Comparison of ENCODE assay signal across 23 cellular contexts in the genomic region with DNA sequence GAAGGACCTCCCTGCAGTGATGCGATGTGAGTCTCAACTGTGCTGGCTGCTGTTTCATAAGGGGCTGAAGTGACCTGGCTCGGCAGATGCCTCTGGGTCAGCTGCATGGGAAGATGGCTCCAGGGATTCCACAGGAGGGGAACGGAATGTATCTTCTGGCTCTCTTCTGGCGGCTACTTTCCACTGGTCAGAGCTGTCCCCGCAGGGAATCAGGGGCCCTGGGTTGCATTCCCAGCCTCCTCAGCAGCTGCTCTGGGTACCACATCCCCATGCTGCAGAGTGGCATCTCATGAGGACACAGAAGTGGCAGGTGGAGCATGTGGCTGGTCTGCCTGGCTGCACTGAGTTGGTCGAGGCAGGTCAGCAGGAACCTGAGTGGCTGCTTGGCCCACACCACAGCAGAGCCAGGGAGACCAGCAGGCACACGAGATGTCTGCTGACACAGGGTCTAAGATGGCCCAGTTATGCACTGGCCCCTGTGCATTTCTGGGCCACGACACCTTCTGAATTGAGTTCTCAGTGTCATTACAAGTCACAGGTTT.
"Had no signal": no experiment of that assay in that cellular context is flagged by ENCODE, and none has a peak within 500 bp of the region (broad histone marks: within the 10 kb centered on the region; RNA-seq: fewer than 3 reads in every experiment).

No MANE protein-coding gene starts in this region.

- H3K4me3 Mint-ChIP-seq: activated CD4-positive, alpha-beta memory T cell treated with anti-CD3 and anti-CD28 coated beads, Interleukin-2, amount 10 ng/mL, durations not matched to agents 7 days and 5 days; activated naive CD8-positive, alpha-beta T cell treated with anti-CD3 and anti-CD28 coated beads, Interleukin-2, amount 10 ng/mL, durations not matched to agents 7 days and 5 days; T-helper 1 cell treated with Interleukin-12 subunit alpha and Interleukin-12 subunit beta and Interleukin-4 antibody, amounts not matched to agents 30 μg/mL and 1 μg/mL, for 36 hours; WTC11 had no signal

- ATAC-seq: K562, PC-3, WTC11 had no signal

- H3K27ac ChIP-seq: adrenal gland had no signal

- H3K36me3 Mint-ChIP-seq: activated naive CD8-positive, alpha-beta T cell treated with anti-CD3 and anti-CD28 coated beads, Interleukin-2, amount 10 ng/mL, durations not matched to agents 7 days and 5 days had no signal

- H3K4me1 Mint-ChIP-seq: activated naive CD8-positive, alpha-beta T cell treated with anti-CD3 and anti-CD28 coated beads, Interleukin-2, amount 10 ng/mL, durations not matched to agents 7 days and 5 days had no signal

- DNase-seq: activated CD4-positive, alpha-beta memory T cell treated with anti-CD3 and anti-CD28 coated beads, Interleukin-2, amount 10 ng/mL, durations not matched to agents 7 days and 5 days; activated CD4-positive, alpha-beta T cell treated with anti-CD3 and anti-CD28 coated beads, Interleukin-2, amount 50 U/mL, for 1 hour; activated CD8-positive, alpha-beta memory T cell treated with anti-CD3 and anti-CD28 coated beads, Interleukin-2, amount 50 U/mL, for 4 hours; activated naive CD4-positive, alpha-beta T cell treated with anti-CD3 and anti-CD28 coated beads, Interleukin-2, amount 50 U/mL, for 16 hours; activated naive CD8-positive, alpha-beta T cell treated with anti-CD3 and anti-CD28 coated beads, Interleukin-2, amount 10 ng/mL, durations not matched to agents 7 days and 5 days; activated T-cell treated with anti-CD3 and anti-CD28 coated beads, Interleukin-2, amount 50 U/mL, for 1 hour; anterior cingulate cortex; central memory CD4-positive, alpha-beta T cell; Karpas-422; MM.1S; NCI-H1105; NCI-H1436; NCI-H1694 treated with DMSO at 0.1 percent for 48 hours; NCI-H2029 treated with DMSO at 0.1 percent for 48 hours; NCI-H345; NCI-H510A treated with DMSO at 0.1 percent for 48 hours; NCI-H69; PC-3; SHP77 treated with DMSO at 0.1 percent for 48 hours had no signal

- H3K4me1 ChIP-seq: adrenal gland had no signal

- H3K27ac Mint-ChIP-seq: activated CD4-positive, alpha-beta memory T cell treated with anti-CD3 and anti-CD28 coated beads, Interleukin-2, amount 10 ng/mL, durations not matched to agents 7 days and 5 days; activated naive CD8-positive, alpha-beta T cell treated with anti-CD3 and anti-CD28 coated beads, Interleukin-2, amount 10 ng/mL, durations not matched to agents 7 days and 5 days; T-helper 1 cell treated with Interleukin-12 subunit alpha and Interleukin-12 subunit beta and Interleukin-4 antibody, amounts not matched to agents 30 μg/mL and 1 μg/mL, for 36 hours; WTC11 had no signal

- H3K4me3 ChIP-seq: adrenal gland, K562 had no signal

- H3K27me3 ChIP-seq: adrenal gland had no signal
